ENCODE assay signal across 8 cellular contexts in the genomic region with DNA sequence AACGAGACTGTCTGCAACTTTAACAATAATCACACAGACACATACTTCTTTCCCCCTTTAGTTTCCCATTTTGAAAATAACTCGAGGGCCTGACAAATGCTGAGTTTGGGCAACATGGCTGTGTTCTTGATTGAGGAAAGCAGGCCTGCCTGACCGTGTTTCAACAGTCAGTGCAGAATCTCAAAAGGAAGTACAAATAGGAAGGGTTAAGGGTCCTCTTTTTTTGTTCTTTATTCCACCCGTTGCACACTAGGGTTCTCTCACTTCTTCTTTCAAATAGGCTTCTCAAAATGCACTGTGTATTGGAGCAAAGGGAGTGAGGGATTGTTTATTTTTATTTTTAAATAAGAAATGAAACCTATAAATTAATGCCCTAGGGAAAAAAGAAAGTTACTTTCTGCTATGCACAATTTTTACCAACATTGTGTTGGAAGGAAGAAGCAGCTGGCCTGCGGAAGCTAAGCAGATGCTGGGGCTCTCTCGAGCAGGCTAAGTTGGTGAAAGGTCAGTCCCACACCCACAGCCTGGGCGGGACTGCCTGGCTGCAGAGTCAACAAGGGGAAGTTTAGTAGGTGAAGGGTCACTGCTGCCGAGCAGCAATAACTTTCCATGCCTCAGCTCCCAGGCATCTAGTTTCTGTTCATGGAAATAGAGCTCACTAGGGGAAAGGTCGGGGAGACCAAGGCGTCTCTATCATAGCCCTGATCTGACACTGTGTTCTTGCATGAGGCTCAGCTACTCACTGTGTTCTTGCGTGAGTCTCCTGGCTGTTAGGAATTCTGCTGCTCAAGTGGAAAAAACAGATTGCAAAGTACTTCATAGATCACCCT. TPM values are rescaled to one million over a fixed set of nuclear protein-coding genes. Genes with fewer than 3 reads are reported as not detected.
A peak's percentile ranks its signal among the peaks of the same experiment; 100 is the strongest.
DNase-seq lines count a peak whose midpoint lies in the region; ATAC-seq and TF ChIP-seq lines count a peak whose summit lies in the region.

No MANE protein-coding gene starts in this region.

- H3K27ac ChIP-seq in GM23248 = peak overlapping the region; percentile 80
- H3K27ac ChIP-seq in esophagus muscularis mucosa (replicated peaks in 1 of 4) = peak overlapping the region; percentile 77 to 92 (median 90)
- peak overlapping the region; percentile 86 for H3K27ac ChIP-seq in urinary bladder (ENCODE audit: low read depth)

- H3K4me3 ChIP-seq in GM06990 (replicated peaks; ENCODE audit: low read depth, low read length) (no peak overlapping the region), GM23248 (peak overlapping the region; percentile 52), esophagus muscularis mucosa (peak overlapping the region; percentile 3 to 41 (median 26)), urinary bladder (ENCODE audit: low read depth, low read length) (no peak overlapping the region)

- intact Hi-C loops in esophagus muscularis mucosa (cut with DNase I) = no loop called here

- H3K36me3 ChIP-seq in GM06990 (ENCODE audit: control insufficient read depth, insufficient read depth, low read length) = no peaks in the 10 kb centered on the region
- H3K36me3 ChIP-seq in GM23248 (ENCODE audit: low read depth) = no peaks in the 10 kb centered on the region
- no peaks in the 10 kb centered on the region for H3K36me3 ChIP-seq in esophagus muscularis mucosa
- H3K36me3 ChIP-seq in urinary bladder (ENCODE audit: insufficient read depth) = no peaks in the 10 kb centered on the region

- in situ Hi-C loops in GM23248 (cut with MboI) = no loop called here

- no peak for TF ChIP-seq CTCF in GM06990 (IDR thresholded peaks at IDR 0.05; ENCODE audit: insufficient read depth, low read length, poor library complexity, severe bottlenecking)
- TF ChIP-seq CTCF in esophagus muscularis mucosa (IDR thresholded peaks at IDR 0.05) = peak in 1 of 3 experiments; percentile 5

- TF ChIP-seq POLR2A in esophagus muscularis mucosa (IDR thresholded peaks at IDR 0.05; ENCODE audit: low read depth) = peak; percentile 35

- peak overlapping the region; percentile 62 for H3K9ac ChIP-seq in GM23248

- peak; percentile 91 for ATAC-seq in SK-N-SH treated with all-trans-retinoic acid at 6 μM for 48 hours

- peak overlapping the region; percentile 85 for H3K4me2 ChIP-seq in GM23248 (ENCODE audit: unreplicated experiment)

- H3K4me1 ChIP-seq in GM23248 (ENCODE audit: insufficient read depth) (peaks cover 24% of the 10 kb centered on the region), esophagus muscularis mucosa (peaks cover 48 to 71% (median 60%) of the 10 kb centered on the region in 4 donors), urinary bladder (ENCODE audit: insufficient read depth) (peaks cover 2% of the 10 kb centered on the region)

- DNase-seq in GM06990 (ENCODE audit: extremely low read depth, insufficient read length) = peak; percentile 28
- peak; percentile 96 for DNase-seq in GM23248
- DNase-seq in HuH-7 (ENCODE audit: low spot score) = peak; percentile 77
- peak; percentile 98 for DNase-seq in esophagus muscularis mucosa (ENCODE audit: extremely low spot score)
- peak; percentile 96 for DNase-seq in mucosa of gallbladder (ENCODE audit: low spot score)
- no peak for DNase-seq in activated CD4-positive, alpha-beta T cell treated with anti-CD3 and anti-CD28 coated beads, Interleukin-2, amount 50 U/mL, for 4 hours

- H3K79me2 ChIP-seq in GM23248 (ENCODE audit: insufficient read depth) = no peaks in the 10 kb centered on the region

- TF ChIP-seq EP300 in esophagus muscularis mucosa (IDR thresholded peaks at IDR 0.05) = peak; percentile 94

- H2AFZ ChIP-seq in GM23248 = peak overlapping the region; percentile 85

- H3K9me2 ChIP-seq in GM23248 (ENCODE audit: insufficient read depth) = no peaks in the 10 kb centered on the region

- H3F3A ChIP-seq in GM23248 (ENCODE audit: insufficient read depth) = peaks cover 28% of the 10 kb centered on the region

- no peaks in the 10 kb centered on the region for H4K20me1 ChIP-seq in GM23248 (ENCODE audit: insufficient read depth)

- H3K27me3 ChIP-seq in GM06990 (replicated peaks; ENCODE audit: control insufficient read depth, insufficient read depth, low read length) (no peaks in the 10 kb centered on the region), GM23248 (replicated peaks; ENCODE audit: insufficient read depth) (no peaks in the 10 kb centered on the region), esophagus muscularis mucosa (no peaks in the 10 kb centered on the region)

- H3K9me3 ChIP-seq in GM23248 (ENCODE audit: low read depth) (no peaks in the 10 kb centered on the region), esophagus muscularis mucosa (no peaks in the 10 kb centered on the region)

- 2 to 4% methylated on average over 11 of the region's 11 CpGs for WGBS in GM23248 (ENCODE audit: low coverage in 1 of 2, low lambda C conversion rate in 2 of 2, missing lambda C conversion rate in 2 of 2), 2 experiments
- WGBS in esophagus muscularis mucosa = 5% methylated on average over 11 of the region's 11 CpGs
- 5% methylated on average over 11 of the region's 11 CpGs for WGBS in urinary bladder

TF ChIP-seq in SK-N-SH treated with all-trans-retinoic acid at 6 μM for 48 hours, 23 proteins besides CTCF, POLR2A, EP300 and RAD21:
- TF ChIP-seq PPARA (CRISPR knock-in tag; IDR thresholded peaks at IDR 0.05; ENCODE audit: borderline replicate concordance) = peak; percentile 63; the same call in 1 of the 2 replicates
- no peak for TF ChIP-seq ZFP30 (CRISPR knock-in tag; IDR thresholded peaks at IDR 0.05)
- 0 out of 2 replicates have a peak, but pooled peaks have one; percentile 45 for TF ChIP-seq CSDC2 (CRISPR knock-in tag; IDR thresholded peaks at IDR 0.05)

RNA-seq across cellular contexts. Expression of gene PDK4, which starts 12.2 kb away (rescaled TPM):
- total RNA-seq in GM23248 (2014; rRNA removed; shearing (Covaris generic)) = 1.0 and 1.5 TPM in 2 replicates
- 1.2 and 1.4 TPM in 2 replicates for polyA plus RNA-seq in GM23248 (2016; fragmentation: Nextera tagmentation; extraction: Ambion mirVana)
- total RNA-seq in esophagus muscularis mucosa = 1,000 to 10,000 TPM in 1 of 4 donors, 100 to 1,000 TPM in 3; 165 to 1,138 (median 371) TPM
- 64.2 TPM for total RNA-seq in mucosa of gallbladder
- 16.4 TPM for total RNA-seq in urinary bladder
- 183 TPM for polyA plus RNA-seq in urinary bladder

Comparison
In these comparisons a context has a peak if more than half of its experiments do, and no peak if none do; other contexts are left out.
1. DNase-seq: peak in GM06990 (single experiment), GM23248 (single experiment), HuH-7 (single experiment), esophagus muscularis mucosa (single experiment) and mucosa of gallbladder (single experiment); none in activated CD4-positive, alpha-beta T cell treated with anti-CD3 and anti-CD28 coated beads, Interleukin-2, amount 50 U/mL, for 4 hours (0 of 2).
2. H3K4me3 ChIP-seq: peak in GM23248 (single experiment) and esophagus muscularis mucosa (4 of 4); none in GM06990 (single experiment) and urinary bladder (single experiment).
3. Peak in every context shown above with its lines, with median percentiles within 50 percentile points of each other: H3K27ac ChIP-seq.